ENCODE assay signal across 1 cellular context in genomic region chr19:4139614-4140236, GRCh38.
TF ChIP-seq lines count a peak whose summit lies in the region.

No MANE protein-coding gene starts in this region.

TF ChIP-seq in GM23338, 12 proteins besides CTCF, POLR2A, EP300 and RAD21 (continued from another document):
- TF ChIP-seq REST (IDR thresholded peaks at IDR 0.05; ENCODE audit: unreplicated experiment) (no peak), ZNF331 (CRISPR knock-in tag; IDR thresholded peaks at IDR 0.05; ENCODE audit: low read depth) (no peak), STAT1 (IDR thresholded peaks at IDR 0.05; ENCODE audit: unreplicated experiment) (no peak), JUNB (IDR thresholded peaks at IDR 0.05; ENCODE audit: unreplicated experiment) (no peak), ZNF114 (CRISPR knock-in tag; IDR thresholded peaks at IDR 0.05) (no peak), EZH2 (IDR thresholded peaks at IDR 0.05; ENCODE audit: low read depth, unreplicated experiment) (no peak), EZH2phosphoT487 (IDR thresholded peaks at IDR 0.05; ENCODE audit: unreplicated experiment) (no peak), NANOG (IDR thresholded peaks at IDR 0.05; ENCODE audit: borderline replicate concordance) (no peak), CREB1 (CRISPR knock-in tag; IDR thresholded peaks at IDR 0.05; ENCODE audit: low read depth) (no peak)
